ENCODE assay signal across 1 cellular context in the genomic region with DNA sequence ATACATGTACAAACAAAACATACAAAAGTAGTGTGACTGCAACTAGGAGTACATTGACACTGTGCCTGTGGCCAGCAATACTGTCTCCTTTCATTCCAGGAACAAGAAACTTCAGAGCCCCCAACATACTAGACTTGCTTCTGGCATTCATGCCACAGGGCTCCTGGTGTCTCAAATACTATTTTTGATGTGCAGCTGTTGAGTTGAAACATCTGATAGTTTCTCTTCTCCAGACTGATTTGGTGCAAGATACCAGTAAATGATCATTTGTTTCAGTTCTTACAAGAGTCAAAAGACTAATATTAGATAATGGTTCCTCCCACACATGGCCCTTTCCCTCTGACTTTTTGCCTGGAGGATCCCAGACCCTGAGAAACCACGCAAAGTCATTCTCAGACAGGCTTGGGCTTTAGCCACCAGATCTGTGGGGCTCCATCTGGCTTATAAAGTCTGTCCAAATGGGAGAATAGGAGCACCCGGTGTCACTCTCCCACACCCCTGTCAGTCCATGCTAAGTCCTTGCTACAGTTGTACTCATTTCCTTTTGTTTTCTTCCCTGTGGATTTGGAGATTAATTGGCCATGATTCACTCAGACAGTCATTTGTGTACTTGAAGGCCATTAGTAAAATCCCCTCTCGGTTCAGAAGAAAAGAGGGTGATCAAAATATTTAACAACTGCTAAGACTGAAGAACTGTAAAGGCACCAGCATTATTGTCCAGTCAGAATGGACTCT.
TF ChIP-seq lines count a peak whose summit lies in the region.

No MANE protein-coding gene starts in this region.

TF ChIP-seq in endothelial cell of umbilical vein, 7 proteins besides CTCF, POLR2A, EP300 and RAD21:
- TF ChIP-seq FOS (IDR thresholded peaks at IDR 0.05; ENCODE audit: borderline replicate concordance, insufficient read depth, low read length) (peak; percentile 68), MYC (IDR thresholded peaks at IDR 0.05; ENCODE audit: low read depth, low read length) (no peak), EZH2 (IDR thresholded peaks at IDR 0.05; ENCODE audit: borderline replicate concordance, low read depth, low read length, severe bottlenecking) (no peak), GATA2 (IDR thresholded peaks at IDR 0.05; ENCODE audit: insufficient read depth, insufficient read length, low read depth, low read length) (peak; percentile 31), JUN (IDR thresholded peaks at IDR 0.05; ENCODE audit: borderline replicate concordance, insufficient read depth, insufficient read length, low read depth) (peak; percentile 19)
